Comparison of ENCODE assay signal across 17 cellular contexts in the genomic region with DNA sequence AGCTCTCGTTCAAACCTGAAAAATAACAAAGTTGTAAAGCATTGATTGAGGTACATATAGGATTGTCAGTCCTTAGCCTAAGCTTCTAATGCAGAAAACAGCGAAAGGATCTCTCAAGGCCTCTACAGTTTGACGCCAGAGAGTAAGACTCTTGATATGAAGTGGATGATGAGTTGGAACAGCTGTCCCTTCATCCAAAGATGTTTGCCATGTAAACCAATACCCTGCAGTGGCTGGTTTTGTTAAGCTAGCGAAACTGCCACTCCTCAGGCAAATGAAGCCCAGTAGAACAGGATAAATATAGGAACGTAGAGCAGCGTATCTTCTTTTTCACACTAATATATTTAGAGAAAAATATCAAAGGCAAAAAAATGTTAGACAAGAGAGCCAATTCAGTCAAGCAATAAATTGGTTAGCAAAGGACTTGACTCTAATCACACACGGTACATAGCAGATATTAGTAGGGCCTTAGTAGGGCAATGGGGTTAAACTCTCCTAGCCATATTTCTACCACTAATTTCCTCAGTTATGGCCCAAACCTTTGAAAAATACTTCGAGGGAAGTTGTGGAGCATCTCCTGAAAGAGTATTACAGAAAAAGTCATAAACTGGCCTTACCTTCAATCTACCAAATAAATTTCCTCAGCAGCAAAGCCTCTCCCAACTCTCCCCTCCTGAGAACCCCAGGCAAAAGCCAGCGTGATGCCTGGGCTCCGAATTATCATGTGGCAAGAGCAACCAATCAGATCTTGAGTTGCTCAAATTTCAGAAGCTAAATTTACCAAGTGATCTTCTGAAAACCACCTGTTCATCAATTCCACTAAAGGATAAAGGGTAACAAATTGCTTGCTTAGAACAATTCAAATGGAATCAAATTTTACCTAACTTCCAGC. TPM values are rescaled to one million over a fixed set of nuclear protein-coding genes. Genes with fewer than 3 reads are reported as not detected.
DNase-seq lines count a peak whose midpoint lies in the region; ATAC-seq, FAIRE-seq and TF ChIP-seq lines count a peak whose summit lies in the region.
"Had no signal": no experiment of that assay in that cellular context is flagged by ENCODE, and none has a peak within 500 bp of the region (broad histone marks: within the 10 kb centered on the region; RNA-seq: fewer than 3 reads in every experiment).

A gene with protein sequence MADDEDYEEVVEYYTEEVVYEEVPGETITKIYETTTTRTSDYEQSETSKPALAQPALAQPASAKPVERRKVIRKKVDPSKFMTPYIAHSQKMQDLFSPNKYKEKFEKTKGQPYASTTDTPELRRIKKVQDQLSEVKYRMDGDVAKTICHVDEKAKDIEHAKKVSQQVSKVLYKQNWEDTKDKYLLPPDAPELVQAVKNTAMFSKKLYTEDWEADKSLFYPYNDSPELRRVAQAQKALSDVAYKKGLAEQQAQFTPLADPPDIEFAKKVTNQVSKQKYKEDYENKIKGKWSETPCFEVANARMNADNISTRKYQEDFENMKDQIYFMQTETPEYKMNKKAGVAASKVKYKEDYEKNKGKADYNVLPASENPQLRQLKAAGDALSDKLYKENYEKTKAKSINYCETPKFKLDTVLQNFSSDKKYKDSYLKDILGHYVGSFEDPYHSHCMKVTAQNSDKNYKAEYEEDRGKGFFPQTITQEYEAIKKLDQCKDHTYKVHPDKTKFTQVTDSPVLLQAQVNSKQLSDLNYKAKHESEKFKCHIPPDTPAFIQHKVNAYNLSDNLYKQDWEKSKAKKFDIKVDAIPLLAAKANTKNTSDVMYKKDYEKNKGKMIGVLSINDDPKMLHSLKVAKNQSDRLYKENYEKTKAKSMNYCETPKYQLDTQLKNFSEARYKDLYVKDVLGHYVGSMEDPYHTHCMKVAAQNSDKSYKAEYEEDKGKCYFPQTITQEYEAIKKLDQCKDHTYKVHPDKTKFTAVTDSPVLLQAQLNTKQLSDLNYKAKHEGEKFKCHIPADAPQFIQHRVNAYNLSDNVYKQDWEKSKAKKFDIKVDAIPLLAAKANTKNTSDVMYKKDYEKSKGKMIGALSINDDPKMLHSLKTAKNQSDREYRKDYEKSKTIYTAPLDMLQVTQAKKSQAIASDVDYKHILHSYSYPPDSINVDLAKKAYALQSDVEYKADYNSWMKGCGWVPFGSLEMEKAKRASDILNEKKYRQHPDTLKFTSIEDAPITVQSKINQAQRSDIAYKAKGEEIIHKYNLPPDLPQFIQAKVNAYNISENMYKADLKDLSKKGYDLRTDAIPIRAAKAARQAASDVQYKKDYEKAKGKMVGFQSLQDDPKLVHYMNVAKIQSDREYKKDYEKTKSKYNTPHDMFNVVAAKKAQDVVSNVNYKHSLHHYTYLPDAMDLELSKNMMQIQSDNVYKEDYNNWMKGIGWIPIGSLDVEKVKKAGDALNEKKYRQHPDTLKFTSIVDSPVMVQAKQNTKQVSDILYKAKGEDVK (N-terminal part only) (minus strand): TSS at position 696 of the 892 bp plus-strand sequence. CDS start 1,320 bp downstream, outside the sequence.

- H3K27me3 ChIP-seq in pancreas: no peaks in the 10 kb centered on the region

- peaks cover 0 to 3% of the 10 kb centered on the region in 2 donors for H3K9me3 Mint-ChIP-seq in stimulated activated naive B cell treated with anti-CD40 and anti-IgM and Interleukin-4, amounts not matched to agents 10 μg/mL and 1 μg/mL and 100 μg/mL, for 72 hours
- H3K9me3 Mint-ChIP-seq: activated T-helper 1 cell treated with anti-CD3 and anti-CD28 coated beads, Interleukin-12 subunit alpha, Interleukin-12 subunit beta, Interleukin-2, Interleukin-4 antibody, amounts not matched to agents 30 ng/mL and 10 ng/mL and 1 ng/mL, durations not matched to agents 14 hours and 24 hours and 36 hours had no signal

- no peak for TF ChIP-seq CTCF in pancreas (IDR thresholded peaks at IDR 0.05)

- 82 to 87% methylated on average over 10 of the region's 10 CpGs for whole genome bisulfite sequencing in pancreas, 2 donors

- FAIRE-seq in pancreas (lab: Jason Lieb, UNC): no peak
- FAIRE-seq: colon had no signal

- no peak within 1 kb of the TSS for H3K27ac ChIP-seq in pancreas

- no peak within 1 kb of the TSS for H3K27ac Mint-ChIP-seq in stimulated activated naive B cell treated with anti-CD40 and anti-IgM and Interleukin-4, amounts not matched to agents 10 μg/mL and 1 μg/mL and 100 μg/mL, for 72 hours
- H3K27ac Mint-ChIP-seq: activated CD4-positive, alpha-beta memory T cell treated with anti-CD3 and anti-CD28 coated beads for 36 hours; activated T-helper 1 cell treated with anti-CD3 and anti-CD28 coated beads, Interleukin-12 subunit alpha, Interleukin-12 subunit beta, Interleukin-2, Interleukin-4 antibody, amounts not matched to agents 30 ng/mL and 10 ng/mL and 1 ng/mL, durations not matched to agents 14 hours and 24 hours and 36 hours had no signal

- no peaks in the 10 kb centered on the region for H3K9me3 ChIP-seq in pancreas
- H3K9me3 ChIP-seq: mucosa of descending colon, SK-N-SH had no signal

- DNase-seq in DMS53 treated with DMSO at 0.1 percent for 48 hours (lab: John Stamatoyannopoulos, UW; ENCODE audit: unreplicated experiment): peak; percentile 58
- DNase-seq in NCI-H128 (lab: John Stamatoyannopoulos, UW; ENCODE audit: unreplicated experiment): peak; percentile 38
- DNase-seq in NCI-H510A treated with DMSO at 0.1 percent for 48 hours (lab: John Stamatoyannopoulos, UW): peak; percentile 81
- DNase-seq in iPS-NIHi11 (ENCODE audit: low spot score): peak; percentile 20
- no peak for DNase-seq in NAMALWA (ENCODE audit: low spot score)
- DNase-seq in stimulated activated naive B cell treated with anti-CD40 and anti-IgM and Interleukin-4, amounts not matched to agents 10 μg/mL and 1 μg/mL and 100 μg/mL, for 72 hours: no peak
- DNase-seq in pancreas: no peak
- DNase-seq: activated CD4-positive, alpha-beta memory T cell treated with anti-CD3 and anti-CD28 coated beads for 36 hours; DND-41; glutamatergic neuron; kidney glomerular epithelial cell; MM.1S; mucosa of descending colon; SK-N-SH had no signal

- H3K27me3 Mint-ChIP-seq in stimulated activated naive B cell treated with anti-CD40 and anti-IgM and Interleukin-4, amounts not matched to agents 10 μg/mL and 1 μg/mL and 100 μg/mL, for 72 hours: no peaks in the 10 kb centered on the region
- H3K27me3 Mint-ChIP-seq: activated CD4-positive, alpha-beta memory T cell treated with anti-CD3 and anti-CD28 coated beads for 36 hours had no signal

- no peaks in the 10 kb centered on the region for H3K4me1 ChIP-seq in pancreas

- H3K4me3 ChIP-seq in pancreas: no peak within 1 kb of the TSS
- H3K4me3 ChIP-seq: mucosa of descending colon had no signal

- ATAC-seq in GM19395 (IDR thresholded peaks at IDR 0.05; ENCODE audit: unreplicated experiment) (no peak), pancreas (no peak)
- ATAC-seq in stimulated activated naive B cell treated with anti-CD40 and anti-IgM and Interleukin-4, amounts not matched to agents 10 μg/mL and 1 μg/mL and 100 μg/mL, for 72 hours (replicated peaks): no peak
- ATAC-seq: mucosa of descending colon had no signal

- H3K4me3 Mint-ChIP-seq in stimulated activated naive B cell treated with anti-CD40 and anti-IgM and Interleukin-4, amounts not matched to agents 10 μg/mL and 1 μg/mL and 100 μg/mL, for 72 hours: no peak within 1 kb of the TSS
- H3K4me3 Mint-ChIP-seq: activated CD4-positive, alpha-beta memory T cell treated with anti-CD3 and anti-CD28 coated beads for 36 hours; activated T-helper 1 cell treated with anti-CD3 and anti-CD28 coated beads, Interleukin-12 subunit alpha, Interleukin-12 subunit beta, Interleukin-2, Interleukin-4 antibody, amounts not matched to agents 30 ng/mL and 10 ng/mL and 1 ng/mL, durations not matched to agents 14 hours and 24 hours and 36 hours had no signal

- intact Hi-C loops in pancreas (cut with DNase I): no loop called here

- H3K36me3 ChIP-seq in pancreas: no peaks in the 10 kb centered on the region

- peaks cover 14 to 31% of the 10 kb centered on the region in 2 donors for H3K4me1 Mint-ChIP-seq in stimulated activated naive B cell treated with anti-CD40 and anti-IgM and Interleukin-4, amounts not matched to agents 10 μg/mL and 1 μg/mL and 100 μg/mL, for 72 hours

- peaks cover 1 to 3% of the 10 kb centered on the region in 2 donors for H3K36me3 Mint-ChIP-seq in stimulated activated naive B cell treated with anti-CD40 and anti-IgM and Interleukin-4, amounts not matched to agents 10 μg/mL and 1 μg/mL and 100 μg/mL, for 72 hours

RNA-seq across cellular contexts. Expression of the gene that starts here (rescaled TPM):
- 1 to 10 TPM in 1 of 6 donors, under 1 TPM in 5; 0.58 to 1.5 (median 0.70) TPM for total RNA-seq in pancreas
- 1 to 10 TPM in 1 of 2 donors, under 1 TPM in 1; 0.99 to 2.5 TPM for polyA plus RNA-seq in pancreas

Comparison
In these comparisons a context has a peak if more than half of its experiments do, and no peak if none do; other contexts are left out.
1. DNase-seq: peak in DMS53 treated with DMSO at 0.1 percent for 48 hours (single experiment), NCI-H128 (single experiment), NCI-H510A treated with DMSO at 0.1 percent for 48 hours (single experiment) and iPS-NIHi11 (single experiment); none in NAMALWA (single experiment), stimulated activated naive B cell treated with anti-CD40 and anti-IgM and Interleukin-4, amounts not matched to agents 10 μg/mL and 1 μg/mL and 100 μg/mL, for 72 hours (single experiment) and pancreas (0 of 6).